Comparison of ENCODE assay signal across 7 cellular contexts in genomic region chr11:49817705-49818430, GRCh38.
A peak's percentile ranks its signal among the peaks of the same experiment; 100 is the strongest.
DNase-seq lines count a peak whose midpoint lies in the region; ATAC-seq, FAIRE-seq and TF ChIP-seq lines count a peak whose summit lies in the region.
"Not testable (repeated sequence)": the region's sequence is repeated elsewhere in the genome, so short reads cannot be mapped to it uniquely, and the experiment has no call there.

No MANE protein-coding gene starts in this region.

- H3K36me3 ChIP-seq in HEK293 (ENCODE audit: control insufficient read depth in 2 of 2, insufficient read depth in 1 of 2, low read length in 2 of 2); kidney (ENCODE audit: control insufficient read depth in 1 of 2, insufficient read depth in 2 of 2, low read length in 2 of 2); sigmoid colon: not testable (repeated sequence)

- not testable (repeated sequence) for H3K27ac Mint-ChIP-seq in type B pancreatic cell

- H3K9me3 Mint-ChIP-seq in type B pancreatic cell: not testable (repeated sequence)

- H3K36me3 Mint-ChIP-seq in type B pancreatic cell: not testable (repeated sequence)

- H3K4me3 ChIP-seq in HEK293 (ENCODE audit: low read depth, low read length); kidney (ENCODE audit: low read length in 2 of 2); sigmoid colon: not testable (repeated sequence)

- WGBS in sigmoid colon, 2 donors: 93% methylated on average over 42 of the region's 43 CpGs

- TF ChIP-seq CTCF in HEK293 (tag by site-specific recombination; IDR thresholded peaks at IDR 0.05); kidney (IDR thresholded peaks at IDR 0.05; ENCODE audit: borderline replicate concordance, extremely low read depth, insufficient read depth); sigmoid colon (IDR thresholded peaks at IDR 0.05); type B pancreatic cell (conservative IDR thresholded peaks at IDR 0.05): not testable (repeated sequence)

- not testable (repeated sequence) for H3K4me1 Mint-ChIP-seq in type B pancreatic cell (ENCODE audit: unreplicated experiment)

- intact Hi-C loops in Right ventricle myocardium inferior (cut with DNase I); Right ventricle myocardium superior (cut with DNase I); kidney (cut with DNase I); posterior vena cava (cut with DNase I); sigmoid colon (cut with DNase I): not testable (repeated sequence)

- POLR2A ChIA-PET in HEK293 (lab: Yijun Ruan, JAX): not testable (repeated sequence)

- TF ChIP-seq EP300 in sigmoid colon (IDR thresholded peaks at IDR 0.05): not testable (repeated sequence)

- not testable (repeated sequence) for H3K4me1 ChIP-seq in HEK293 (ENCODE audit: control insufficient read depth, insufficient read depth, low read length); kidney (ENCODE audit: control insufficient read depth in 1 of 2, insufficient read depth in 1 of 2, low read depth in 1 of 2, low read length in 2 of 2); sigmoid colon

- ATAC-seq in Right ventricle myocardium inferior; Right ventricle myocardium superior (ENCODE audit: poor library complexity): not testable (repeated sequence)

- not testable (repeated sequence) for H3K4me3 Mint-ChIP-seq in type B pancreatic cell

- CTCF ChIA-PET in HEK293 (lab: Yijun Ruan, JAX): not testable (repeated sequence)

- not testable (repeated sequence) for H3K27ac ChIP-seq in HEK293 (ENCODE audit: extremely low read depth, low read depth, low read length); kidney (ENCODE audit: low read depth in 2 of 2, low read length in 2 of 2); sigmoid colon

- DNase-seq in Right ventricle myocardium inferior (ENCODE audit: missing footprints) (peak; percentile 72), Right ventricle myocardium superior (peak; percentile 43), kidney (peak; percentile 65), posterior vena cava (ENCODE audit: low spot score) (peak; percentile 76), sigmoid colon (peak; percentile 62), type B pancreatic cell (ENCODE audit: extremely low spot score, unreplicated experiment) (peak; percentile 70)

- H3K9ac ChIP-seq in kidney (ENCODE audit: low read length in 2 of 2): not testable (repeated sequence)

- not testable (repeated sequence) for H3K27me3 ChIP-seq in sigmoid colon

- not testable (repeated sequence) for TF ChIP-seq POLR2A in sigmoid colon (IDR thresholded peaks at IDR 0.05)

- H3K9me3 ChIP-seq in HEK293 (ENCODE audit: control insufficient read depth, insufficient read depth, low read depth, low read length); kidney (ENCODE audit: control insufficient read depth in 1 of 2, low read length in 2 of 2); sigmoid colon: not testable (repeated sequence)

- not testable (repeated sequence) for FAIRE-seq in kidney (lab: Jason Lieb, UNC)

- H3K27me3 Mint-ChIP-seq in type B pancreatic cell: not testable (repeated sequence)

TF ChIP-seq in HEK293, 187 proteins besides CTCF, POLR2A, EP300 and RAD21:
- TF ChIP-seq REST (tag by site-specific recombination; IDR thresholded peaks at IDR 0.05): 0 out of 2 replicates have a peak, but pooled peaks have one; percentile 51
TF ChIP-seq in HEK293: peak in this region for 1; not testable (repeated sequence) for 186.
